In genomic region chrX:68686684-68687045, GRCh38 we compare ENCODE assay signal across 8 cellular contexts. TPM values are rescaled to one million over a fixed set of nuclear protein-coding genes. Genes with fewer than 3 reads are reported as not detected.
DNase-seq lines count a peak whose midpoint lies in the region; ATAC-seq, FAIRE-seq and TF ChIP-seq lines count a peak whose summit lies in the region.

No MANE protein-coding gene starts in this region.

- no peak for TF ChIP-seq POLR2A in erythroblast (IDR thresholded peaks at IDR 0.05; ENCODE audit: low read length)

- no peak for TF ChIP-seq CTCF in PC-3 (conservative IDR thresholded peaks at IDR 0.05; ENCODE audit: low read depth, low read length)
- TF ChIP-seq CTCF in pancreas (IDR thresholded peaks at IDR 0.05) = no peak

- BruUV-seq in PC-3 (replicated peaks; lab: Mats Ljungman, UMichigan) = no TSS peak

- H3K4me1 ChIP-seq in PC-3 (ENCODE audit: insufficient read depth, low read length) (no peaks in the 10 kb centered on the region), pancreas (no peaks in the 10 kb centered on the region)

- H3K36me3 ChIP-seq in PC-3 (ENCODE audit: low read depth, low read length) = no peaks in the 10 kb centered on the region
- H3K36me3 ChIP-seq in pancreas = no peaks in the 10 kb centered on the region

- peak overlapping the region; percentile 48; the same call in 1 of the 2 replicates for H2AFZ ChIP-seq in PC-3 (ENCODE audit: low read length)

- H3K27ac ChIP-seq in PC-3 (ENCODE audit: low read length) (no peak overlapping the region), pancreas (peak overlapping the region in 1 of 4 donors; percentile 11)

- intact Hi-C loops in PC-3 (cut with micrococcal nuclease) = no loop called here
- intact Hi-C loops in pancreas (cut with DNase I) = no loop called here

- CTCF ChIA-PET in PC-3 (lab: Charles Lee) = no interaction called here

- WGBS in pancreas, 2 donors = 19 to 33% methylated on average over 11 of the region's 11 CpGs

- no peak for FAIRE-seq in pancreas (lab: Jason Lieb, UNC)

- no peaks in the 10 kb centered on the region for H3F3A ChIP-seq in PC-3 (ENCODE audit: low read length, unreplicated experiment)

- H4K20me1 ChIP-seq in PC-3 (ENCODE audit: low read length) = no peaks in the 10 kb centered on the region

- H3K9me2 ChIP-seq in PC-3 (replicated peaks; ENCODE audit: low read length) = no peaks in the 10 kb centered on the region

- H3K4me3 ChIP-seq in PC-3 (ENCODE audit: low read length) = peak overlapping the region; percentile 21; the same call in 1 of the 2 replicates
- peak overlapping the region in 1 of 4 donors; percentile 36 for H3K4me3 ChIP-seq in pancreas

- DNase-seq in ELR (ENCODE audit: low read depth) (peak; percentile 47), PC-3 (no peak), erythroblast (lab: John Stamatoyannopoulos, UW) (peak; percentile 42 to 52), pancreas (no peak), iPS-NIHi11 (ENCODE audit: low spot score) (no peak)
- no peak for DNase-seq in stimulated activated CD4-positive, alpha-beta T cell treated with anti-CD3 and anti-CD28 coated beads, Interleukin-4, amount 100 ng/mL, for 4 hours

- POLR2A ChIA-PET in PC-3 (lab: Charles Lee; ENCODE audit: unreplicated experiment) = no interaction called here

- H3K9me3 ChIP-seq in PC-3 (ENCODE audit: low read length) (no peaks in the 10 kb centered on the region), pancreas (no peaks in the 10 kb centered on the region)

- no peaks in the 10 kb centered on the region for H3K79me2 ChIP-seq in PC-3 (ENCODE audit: low read length)

- ATAC-seq in PC-3 (peak; percentile 56; the same call in 1 of the 2 replicates), pancreas (peak; percentile 24 to 51 (median 30)), HG03135 (IDR thresholded peaks at IDR 0.05; ENCODE audit: unreplicated experiment) (no peak), GM21825 (IDR thresholded peaks at IDR 0.05; ENCODE audit: unreplicated experiment) (no peak)

- H3K27me3 ChIP-seq in PC-3 (ENCODE audit: low read length) = no peaks in the 10 kb centered on the region
- H3K27me3 ChIP-seq in pancreas = peaks cover 0 to 13% (median 0%) of the 10 kb centered on the region in 4 donors

- peak overlapping the region; percentile 65 for H3K4me2 ChIP-seq in PC-3 (ENCODE audit: low read length)

- H3K9ac ChIP-seq in PC-3 (ENCODE audit: low read length) = no peak overlapping the region

RNA-seq across cellular contexts. Expression of gene STARD8, which starts 39.2 kb away (rescaled TPM):
- 0.69 and 0.91 TPM in 2 replicates for total RNA-seq in PC-3 (2014; rRNA removed)
- 1 to 10 TPM; 2.3 to 3.7 (median 2.7) TPM for total RNA-seq in pancreas
- 1 to 10 TPM; 2.9 to 3.0 TPM for polyA plus RNA-seq in pancreas

Comparison
In these comparisons a context has a peak if more than half of its experiments do, and no peak if none do; other contexts are left out.
1. DNase-seq: peak in ELR (single experiment) and erythroblast (2 of 2); none in PC-3 (single experiment), pancreas (0 of 6), iPS-NIHi11 (single experiment) and stimulated activated CD4-positive, alpha-beta T cell treated with anti-CD3 and anti-CD28 coated beads, Interleukin-4, amount 100 ng/mL, for 4 hours (0 of 2).
2. ATAC-seq: peak in PC-3 (single experiment) and pancreas (4 of 4); none in HG03135 (single experiment) and GM21825 (single experiment).